Comparison of ENCODE assay signal across 16 cellular contexts in the genomic region with DNA sequence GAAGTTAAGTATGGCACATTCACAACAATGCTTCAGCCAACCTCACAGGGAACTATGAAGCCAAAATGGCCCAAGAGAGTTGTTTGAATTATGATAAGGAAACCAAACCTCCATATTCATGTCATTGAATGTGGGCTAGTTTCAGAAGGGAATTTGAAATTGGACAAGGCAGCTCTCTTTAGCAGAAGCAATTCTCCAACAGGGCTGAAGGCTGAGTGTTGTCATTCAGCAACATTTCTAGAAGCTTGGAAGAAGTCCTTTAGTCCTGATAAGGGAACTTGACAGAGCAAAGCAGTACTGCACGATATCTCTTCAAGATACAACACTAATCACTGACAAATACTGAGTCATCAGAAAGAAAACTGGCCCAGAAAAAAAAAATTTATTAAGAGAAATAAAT.
"Had no signal": no experiment of that assay in that cellular context is flagged by ENCODE, and none has a peak within 500 bp of the region (broad histone marks: within the 10 kb centered on the region; RNA-seq: fewer than 3 reads in every experiment).

No MANE protein-coding gene starts in this region.

- H3K9me3 Mint-ChIP-seq: activated CD4-positive, alpha-beta T cell treated with anti-CD3 and anti-CD28 coated beads, Interleukin-2, amount 10 ng/mL, durations not matched to agents 7 days and 5 days; T-helper 1 cell treated with Interleukin-12 subunit alpha and Interleukin-12 subunit beta and Interleukin-4 antibody, amounts not matched to agents 30 μg/mL and 1 μg/mL, for 36 hours had no signal

- H3K36me3 ChIP-seq: gastrocnemius medialis, heart right ventricle, lower lobe of right lung, neutrophil, thoracic aorta, upper lobe of left lung had no signal

- H3K4me3 ChIP-seq: gastrocnemius medialis, heart right ventricle, lower lobe of right lung, thoracic aorta, upper lobe of left lung had no signal

- H3K9me3 ChIP-seq: gastrocnemius medialis, neutrophil, thoracic aorta, upper lobe of left lung had no signal

- H3K27ac Mint-ChIP-seq: activated CD8-positive, alpha-beta T cell treated with anti-CD3 and anti-CD28 coated beads, Interleukin-2, amount 10 ng/mL, durations not matched to agents 7 days and 5 days; activated naive CD4-positive, alpha-beta T cell treated with anti-CD3 and anti-CD28 coated beads for 36 hours; effector memory CD8-positive, alpha-beta T cell; natural killer cell; stimulated activated naive B cell treated with anti-CD40 and anti-IgM and Interleukin-4, amounts not matched to agents 10 μg/mL and 1 μg/mL and 100 μg/mL, for 72 hours; T-helper 1 cell treated with Interleukin-12 subunit alpha and Interleukin-12 subunit beta and Interleukin-4 antibody, amounts not matched to agents 30 μg/mL and 1 μg/mL, for 36 hours had no signal

- H3K4me3 Mint-ChIP-seq: activated CD4-positive, alpha-beta T cell treated with anti-CD3 and anti-CD28 coated beads, Interleukin-2, amount 10 ng/mL, durations not matched to agents 7 days and 5 days; activated CD8-positive, alpha-beta T cell treated with anti-CD3 and anti-CD28 coated beads, Interleukin-2, amount 10 ng/mL, durations not matched to agents 7 days and 5 days; activated naive CD4-positive, alpha-beta T cell treated with anti-CD3 and anti-CD28 coated beads for 36 hours; activated T-cell treated with anti-CD3 and anti-CD28 coated beads, Interleukin-2, amount 50 U/mL, for 4 hours; effector memory CD8-positive, alpha-beta T cell; natural killer cell; stimulated activated naive B cell treated with anti-CD40 and anti-IgM and Interleukin-4, amounts not matched to agents 10 μg/mL and 1 μg/mL and 100 μg/mL, for 72 hours; T-helper 1 cell treated with Interleukin-12 subunit alpha and Interleukin-12 subunit beta and Interleukin-4 antibody, amounts not matched to agents 30 μg/mL and 1 μg/mL, for 36 hours had no signal

- H3K4me1 ChIP-seq: gastrocnemius medialis, heart right ventricle, lower lobe of right lung, upper lobe of left lung had no signal

- H3K27me3 ChIP-seq: gastrocnemius medialis, heart right ventricle, neutrophil, upper lobe of left lung had no signal

- ATAC-seq: activated CD4-positive, CD25-positive, alpha-beta regulatory T cell treated with anti-CD3 and anti-CD28 coated beads, Interleukin-2, amount 50 U/mL, for 24 hours; activated CD8-positive, alpha-beta T cell treated with anti-CD3 and anti-CD28 coated beads, Interleukin-2, amount 10 ng/mL, durations not matched to agents 7 days and 5 days; activated T-cell treated with anti-CD3 and anti-CD28 coated beads, Interleukin-2, amount 50 U/mL, for 4 hours; effector memory CD8-positive, alpha-beta T cell; gastrocnemius medialis; lower lobe of right lung; natural killer cell; stimulated activated naive B cell treated with anti-CD40 and anti-IgM and Interleukin-4, amounts not matched to agents 10 μg/mL and 1 μg/mL and 100 μg/mL, for 72 hours had no signal

- H3K27ac ChIP-seq: gastrocnemius medialis, heart right ventricle, lower lobe of right lung, neutrophil, thoracic aorta, upper lobe of left lung had no signal

- DNase-seq: activated CD4-positive, alpha-beta T cell treated with anti-CD3 and anti-CD28 coated beads, Interleukin-2, amount 10 ng/mL, durations not matched to agents 7 days and 5 days; activated CD8-positive, alpha-beta T cell treated with anti-CD3 and anti-CD28 coated beads, Interleukin-2, amount 10 ng/mL, durations not matched to agents 7 days and 5 days; activated naive CD4-positive, alpha-beta T cell treated with anti-CD3 and anti-CD28 coated beads for 36 hours; activated T-cell treated with anti-CD3 and anti-CD28 coated beads, Interleukin-2, amount 50 U/mL, for 4 hours; anterior cingulate cortex; effector memory CD8-positive, alpha-beta T cell; gastrocnemius medialis; heart right ventricle; lower lobe of right lung; natural killer cell; stimulated activated naive B cell treated with anti-CD40 and anti-IgM and Interleukin-4, amounts not matched to agents 10 μg/mL and 1 μg/mL and 100 μg/mL, for 72 hours; upper lobe of left lung had no signal

- H3K27me3 Mint-ChIP-seq: activated CD4-positive, alpha-beta T cell treated with anti-CD3 and anti-CD28 coated beads, Interleukin-2, amount 10 ng/mL, durations not matched to agents 7 days and 5 days; effector memory CD8-positive, alpha-beta T cell; stimulated activated naive B cell treated with anti-CD40 and anti-IgM and Interleukin-4, amounts not matched to agents 10 μg/mL and 1 μg/mL and 100 μg/mL, for 72 hours had no signal

- H3K36me3 Mint-ChIP-seq: natural killer cell; stimulated activated naive B cell treated with anti-CD40 and anti-IgM and Interleukin-4, amounts not matched to agents 10 μg/mL and 1 μg/mL and 100 μg/mL, for 72 hours had no signal

- H3K4me1 Mint-ChIP-seq: activated CD4-positive, alpha-beta T cell treated with anti-CD3 and anti-CD28 coated beads, Interleukin-2, amount 10 ng/mL, durations not matched to agents 7 days and 5 days; natural killer cell; stimulated activated naive B cell treated with anti-CD40 and anti-IgM and Interleukin-4, amounts not matched to agents 10 μg/mL and 1 μg/mL and 100 μg/mL, for 72 hours had no signal
